Comparison of ENCODE assay signal across 9 cellular contexts in genomic region chr19:41641879-41642485, GRCh38. TPM values are rescaled to one million over a fixed set of nuclear protein-coding genes. Genes with fewer than 3 reads are reported as not detected.
DNase-seq lines count a peak whose midpoint lies in the region; ATAC-seq, FAIRE-seq and TF ChIP-seq lines count a peak whose summit lies in the region.
"Had no signal": no experiment of that assay in that cellular context is flagged by ENCODE, and none has a peak within 500 bp of the region (broad histone marks: within the 10 kb centered on the region; RNA-seq: fewer than 3 reads in every experiment).

No MANE protein-coding gene starts in this region.

- peaks cover 3% of the 10 kb centered on the region for H3K27me3 Mint-ChIP-seq in Caco-2 (ENCODE audit: insufficient read depth, unreplicated experiment)

- no peak for TF ChIP-seq POLR2A in Peyer's patch (IDR thresholded peaks at IDR 0.05)
- no peak for TF ChIP-seq POLR2A in uterus (IDR thresholded peaks at IDR 0.05)

- H3K36me3 ChIP-seq in Caco-2 (ENCODE audit: control insufficient read depth, insufficient read depth, low read length) = no peaks in the 10 kb centered on the region
- H3K36me3 ChIP-seq in Peyer's patch = no peaks in the 10 kb centered on the region
- no peaks in the 10 kb centered on the region for H3K36me3 ChIP-seq in uterus

- CTCF ChIA-PET in Caco-2 (lab: Charles Lee) = interaction anchor here (0.5 to 1.9 kb wide), 19 partner anchors 9 to 1230 kb away, joined by 3 to 11 read pairs (median 4); no protein-coding TSS in a partner anchor

- POLR2A ChIA-PET in Caco-2 (lab: Charles Lee) = no interaction called here

- H3K27ac ChIP-seq in Peyer's patch = no peak overlapping the region
- no peak overlapping the region for H3K27ac ChIP-seq in uterus

- BruUV-seq in Caco-2 (replicated peaks; lab: Mats Ljungman, UMichigan) = no TSS peak

- no peak overlapping the region for H3K4me3 Mint-ChIP-seq in Caco-2 (ENCODE audit: unreplicated experiment)

- DNase-seq in Caco-2 = peak; percentile 64 to 78
- peak; percentile 64 for DNase-seq in HuH-7.5 (ENCODE audit: low spot score)
- peak in 2 of 3 donors; percentile 65 to 88 for DNase-seq in Peyer's patch
- peak; percentile 43 for DNase-seq in activated T-helper 9 cell treated with anti-CD3 and anti-CD28 coated beads, Interleukin-2, amount 50 U/mL, for 16 hours (ENCODE audit: low read depth)
- peak; percentile 58 to 69 for DNase-seq in frontal cortex (ENCODE audit: low spot score in 2 of 2)
- DNase-seq in pons (ENCODE audit: low spot score) = peak; percentile 67
- no peak for DNase-seq in uterus

- H3K9me3 ChIP-seq in Caco-2 = no peaks in the 10 kb centered on the region
- H3K9me3 ChIP-seq in Peyer's patch = no peaks in the 10 kb centered on the region
- H3K9me3 ChIP-seq in uterus = no peaks in the 10 kb centered on the region

- H3K9me3 Mint-ChIP-seq in Caco-2 (ENCODE audit: unreplicated experiment) = no peaks in the 10 kb centered on the region

- H3K27ac Mint-ChIP-seq in Caco-2 (ENCODE audit: unreplicated experiment) = no peak overlapping the region

- no peaks in the 10 kb centered on the region for H3K36me3 Mint-ChIP-seq in Caco-2 (ENCODE audit: insufficient read depth, unreplicated experiment)

- H3K4me3 ChIP-seq in Caco-2 (ENCODE audit: low read depth, low read length) (no peak overlapping the region), Peyer's patch (no peak overlapping the region), uterus (no peak overlapping the region)

- FAIRE-seq in frontal cortex (lab: Jason Lieb, UNC) = no peak

- intact Hi-C loops in Caco-2 (cut with micrococcal nuclease; ENCODE audit: unreplicated experiment) (loop anchor here (5.0 kb wide), 2 partner anchors 65 to 105 kb away; partner anchors contain the start of gene CEACAM5), uterus (cut with DNase I; ENCODE audit: low total_unique reads) (no loop called here)

- H3K27me3 ChIP-seq in Caco-2 (replicated peaks; ENCODE audit: control insufficient read depth, insufficient read depth, low read length) (no peaks in the 10 kb centered on the region; the same call in 1 of the 2 replicates), Peyer's patch (no peaks in the 10 kb centered on the region), uterus (no peaks in the 10 kb centered on the region)

- H3K4me1 ChIP-seq in Caco-2 (no peaks in the 10 kb centered on the region), Peyer's patch (no peaks in the 10 kb centered on the region), uterus (no peaks in the 10 kb centered on the region)

- H3K4me1 Mint-ChIP-seq in Caco-2 (ENCODE audit: low read depth, unreplicated experiment) = no peaks in the 10 kb centered on the region

- TF ChIP-seq CTCF in Caco-2 (IDR thresholded peaks at IDR 0.05; ENCODE audit: insufficient read depth in 1 of 2, low read depth in 1 of 2, low read length in 1 of 2, severe bottlenecking in 1 of 2, unreplicated experiment in 1 of 2) = peak; percentile 87 to 95
- peak; percentile 49 to 88 (median 84) for TF ChIP-seq CTCF in Peyer's patch (IDR thresholded peaks at IDR 0.05)
- TF ChIP-seq CTCF in uterus (IDR thresholded peaks at IDR 0.05) = peak; percentile 44 to 56 (median 46)

- ATAC-seq in GM19023 (IDR thresholded peaks at IDR 0.05; ENCODE audit: unreplicated experiment) = no peak

RNA-seq across cellular contexts. Expression of gene CEACAM4, which starts 15.1 kb away (rescaled TPM):
- total RNA-seq in Caco-2 (2022) = not detected in 2 replicates
- total RNA-seq in Peyer's patch = not detected
- total RNA-seq in frontal cortex = not detected
- total RNA-seq in uterus = under 1 TPM in 2 of 4 donors, not detected in 2; 0.26 to 0.61 TPM
- total RNA-seq: activated CD8-positive, alpha-beta memory T cell treated with anti-CD3 and anti-CD28 coated beads for 36 hours had no signal

RNA-seq across cellular contexts. Expression of gene CEACAM7, which starts 46.1 kb away (rescaled TPM):
- total RNA-seq in Caco-2 (2022) (0.44 TPM in 1 of 2 replicates, not detected in the other), Peyer's patch (not detected), frontal cortex (not detected), uterus (1 to 10 TPM in 1 of 4 donors, under 1 TPM in 2, not detected in 1; 0.49 to 1.8 (median 0.51) TPM)
- total RNA-seq: activated CD8-positive, alpha-beta memory T cell treated with anti-CD3 and anti-CD28 coated beads for 36 hours had no signal

Comparison
In these comparisons a context has a peak if more than half of its experiments do, and no peak if none do; other contexts are left out.
1. DNase-seq: peak in Caco-2 (2 of 2), HuH-7.5 (single experiment), Peyer's patch (2 of 3), activated T-helper 9 cell treated with anti-CD3 and anti-CD28 coated beads, Interleukin-2, amount 50 U/mL, for 16 hours (single experiment), frontal cortex (2 of 2) and pons (single experiment); none in uterus (0 of 2).
2. Peak in every context shown above with its lines, with median percentiles within 50 percentile points of each other: CTCF ChIP-seq.